ENCODE assay signal across 28 cellular contexts in the genomic region with DNA sequence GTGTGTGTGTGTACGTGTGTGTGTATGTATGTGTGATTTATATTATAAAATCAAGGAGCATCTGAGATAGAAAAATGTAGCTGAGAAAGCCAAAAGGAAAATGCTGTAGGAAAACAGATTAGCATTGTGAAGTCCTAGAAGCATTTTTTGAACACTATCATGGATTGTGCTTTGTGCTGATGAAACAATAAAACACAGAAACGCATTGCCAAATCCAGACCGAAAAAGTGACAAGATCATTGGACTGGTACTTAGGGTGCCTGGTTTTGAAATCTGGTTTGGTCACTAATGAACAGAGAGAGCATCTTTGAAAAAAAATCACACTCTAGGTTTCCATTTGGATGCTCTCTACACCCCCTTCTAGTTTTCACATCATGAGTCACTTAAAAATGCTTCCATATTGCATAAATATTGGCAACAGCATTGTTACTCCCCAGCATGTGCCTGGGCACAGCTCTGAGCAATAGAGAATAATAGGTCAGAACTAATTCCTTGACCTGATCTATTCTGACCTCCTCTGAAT.
"Had no signal": no experiment of that assay in that cellular context is flagged by ENCODE, and none has a peak within 500 bp of the region (broad histone marks: within the 10 kb centered on the region; RNA-seq: fewer than 3 reads in every experiment).

No MANE protein-coding gene starts in this region.

- H3K27me3 ChIP-seq: ascending aorta had no signal

- H3K36me3 ChIP-seq: ascending aorta had no signal

- H3K27ac ChIP-seq: ascending aorta, PC-9, SK-N-MC had no signal

- DNase-seq: activated CD4-positive, alpha-beta T cell treated with anti-CD3 and anti-CD28 coated beads, Interleukin-2, amount 10 ng/mL, durations not matched to agents 24 days and 14 days; activated CD4-positive, alpha-beta T cell treated with anti-CD3 and anti-CD28 coated beads, Interleukin-2, amount 50 U/mL, for 4 hours; activated CD8-positive, alpha-beta T cell treated with anti-CD3 and anti-CD28 coated beads for 36 hours; activated gamma-delta T cell; activated naive CD4-positive, alpha-beta T cell treated with Interleukin-2 at 50 U/mL for 16 hours; activated naive CD8-positive, alpha-beta T cell treated with anti-CD3 and anti-CD28 coated beads, Interleukin-2, amount 10 ng/mL, durations not matched to agents 7 days and 5 days; activated T-cell treated with anti-CD3 and anti-CD28 coated beads, Interleukin-2, amount 50 U/mL, for 24 hours; Karpas-422; KBM-7; MM.1S; MV-4-11; NCI-H1092; NCI-H1436 treated with DMSO at 0.1 percent for 48 hours; NCI-H187; NCI-H2029 treated with DMSO at 0.1 percent for 48 hours; NCI-H2107; NCI-H2171; NCI-H510A; NCI-H526; NCI-H748 treated with DMSO at 0.1 percent for 48 hours; NK-92 treated with Interleukin-12 subunit alpha and Interleukin-12 subunit beta, amount 100 ng/mL, for 24 hours; PC-9; Right ventricle myocardium superior had no signal

- H3K27ac Mint-ChIP-seq: activated CD4-positive, alpha-beta T cell treated with anti-CD3 and anti-CD28 coated beads, Interleukin-2, amount 10 ng/mL, durations not matched to agents 24 days and 14 days; activated CD8-positive, alpha-beta T cell treated with anti-CD3 and anti-CD28 coated beads for 36 hours; activated naive CD4-positive, alpha-beta T cell treated with anti-CD3 and anti-CD28 coated beads, Interleukin-2, amount 50 U/mL, for 24 hours; activated naive CD8-positive, alpha-beta T cell treated with anti-CD3 and anti-CD28 coated beads, Interleukin-2, amount 10 ng/mL, durations not matched to agents 7 days and 5 days; activated T-cell treated with anti-CD3 and anti-CD28 coated beads, Interleukin-2, amount 50 U/mL, for 24 hours; activated T-helper 2 cell treated with anti-CD3 and anti-CD28 coated beads, Interferon-gamma antibody, Interleukin-2, Interleukin-4, amounts not matched to agents 10 μg/mL and 5 μg/mL and 100 μg/mL, durations not matched to agents 14 hours and 24 hours and 36 hours; T-helper 2 cell treated with Interferon-gamma antibody and Interleukin-4, amounts not matched to agents 5 μg/mL and 100 μg/mL, for 36 hours had no signal

- H3K4me3 ChIP-seq: ascending aorta, PC-9, SK-N-MC had no signal

- H3K9me3 Mint-ChIP-seq: activated CD4-positive, alpha-beta T cell treated with anti-CD3 and anti-CD28 coated beads, Interleukin-2, amount 10 ng/mL, durations not matched to agents 24 days and 14 days had no signal

- ATAC-seq: activated CD8-positive, alpha-beta T cell treated with anti-CD3 and anti-CD28 coated beads for 36 hours had no signal

- H3K4me1 ChIP-seq: ascending aorta had no signal

- H3K36me3 Mint-ChIP-seq: activated naive CD4-positive, alpha-beta T cell treated with anti-CD3 and anti-CD28 coated beads, Interleukin-2, amount 50 U/mL, for 24 hours; activated naive CD8-positive, alpha-beta T cell treated with anti-CD3 and anti-CD28 coated beads, Interleukin-2, amount 10 ng/mL, durations not matched to agents 7 days and 5 days had no signal

- H3K27me3 Mint-ChIP-seq: activated CD4-positive, alpha-beta T cell treated with anti-CD3 and anti-CD28 coated beads, Interleukin-2, amount 10 ng/mL, durations not matched to agents 24 days and 14 days; activated CD8-positive, alpha-beta T cell treated with anti-CD3 and anti-CD28 coated beads for 36 hours; activated naive CD4-positive, alpha-beta T cell treated with anti-CD3 and anti-CD28 coated beads, Interleukin-2, amount 50 U/mL, for 24 hours; activated naive CD8-positive, alpha-beta T cell treated with anti-CD3 and anti-CD28 coated beads, Interleukin-2, amount 10 ng/mL, durations not matched to agents 7 days and 5 days; activated T-cell treated with anti-CD3 and anti-CD28 coated beads, Interleukin-2, amount 50 U/mL, for 24 hours had no signal

- H3K4me3 Mint-ChIP-seq: activated CD4-positive, alpha-beta T cell treated with anti-CD3 and anti-CD28 coated beads, Interleukin-2, amount 10 ng/mL, durations not matched to agents 24 days and 14 days; activated CD8-positive, alpha-beta T cell treated with anti-CD3 and anti-CD28 coated beads for 36 hours; activated naive CD4-positive, alpha-beta T cell treated with anti-CD3 and anti-CD28 coated beads, Interleukin-2, amount 50 U/mL, for 24 hours; activated naive CD8-positive, alpha-beta T cell treated with anti-CD3 and anti-CD28 coated beads, Interleukin-2, amount 10 ng/mL, durations not matched to agents 7 days and 5 days; activated T-cell treated with anti-CD3 and anti-CD28 coated beads, Interleukin-2, amount 50 U/mL, for 24 hours; T-helper 2 cell treated with Interferon-gamma antibody and Interleukin-4, amounts not matched to agents 5 μg/mL and 100 μg/mL, for 36 hours had no signal

- H3K4me1 Mint-ChIP-seq: activated CD4-positive, alpha-beta T cell treated with anti-CD3 and anti-CD28 coated beads, Interleukin-2, amount 10 ng/mL, durations not matched to agents 24 days and 14 days; activated naive CD4-positive, alpha-beta T cell treated with anti-CD3 and anti-CD28 coated beads, Interleukin-2, amount 50 U/mL, for 24 hours; activated naive CD8-positive, alpha-beta T cell treated with anti-CD3 and anti-CD28 coated beads, Interleukin-2, amount 10 ng/mL, durations not matched to agents 7 days and 5 days had no signal

- H3K9me3 ChIP-seq: ascending aorta had no signal
